ENCODE assay signal across 8 cellular contexts in the genomic region with DNA sequence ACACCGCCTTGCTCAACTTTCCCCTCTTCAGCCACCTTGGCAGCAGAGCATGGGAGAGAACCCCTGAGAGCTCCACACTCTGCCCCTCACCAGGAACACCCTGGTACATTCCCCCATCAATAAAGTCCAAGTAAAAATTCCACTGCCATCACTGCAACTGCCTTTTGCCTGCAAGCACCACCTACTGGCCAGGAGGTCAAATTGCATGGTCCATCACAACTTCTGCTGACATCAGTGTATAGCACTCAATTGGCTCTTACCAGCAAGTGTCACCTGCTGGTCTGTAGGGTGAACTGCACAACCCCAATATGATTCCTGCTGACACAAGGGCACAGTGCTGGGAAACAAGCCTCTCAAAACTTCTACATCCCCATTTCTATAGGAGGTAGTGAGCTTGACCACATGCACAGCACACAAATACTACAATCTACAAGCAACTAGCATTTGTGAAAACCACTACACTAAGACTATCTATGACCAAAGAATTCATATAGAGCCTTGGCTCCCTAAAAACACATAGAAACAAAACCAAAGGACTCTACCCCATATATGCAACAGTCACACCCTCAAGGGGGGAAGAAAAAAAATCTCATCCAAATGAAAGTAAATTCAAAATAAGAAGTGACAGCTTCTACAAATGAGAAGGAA.
DNase-seq lines count a peak whose midpoint lies in the region; ATAC-seq and TF ChIP-seq lines count a peak whose summit lies in the region.

No MANE protein-coding gene starts in this region.

- no peaks in the 10 kb centered on the region for H3K4me1 ChIP-seq in tibial artery

- intact Hi-C loops in tibial artery (cut with DNase I; ENCODE audit: low total_unique reads) = no loop called here

- POLR2A ChIA-PET in activated naive CD8-positive, alpha-beta T cell treated with anti-CD3 and anti-CD28 coated beads, Interleukin-2, amount 10 ng/mL, durations not matched to agents 7 days and 5 days (lab: Charles Lee) = interaction anchor here (0.8 kb wide), 1 partner anchor 278 kb away, joined by 3 read pairs; no protein-coding TSS in a partner anchor

- peak overlapping the region; percentile 18 for H3K27ac Mint-ChIP-seq in activated naive CD8-positive, alpha-beta T cell treated with anti-CD3 and anti-CD28 coated beads, Interleukin-2, amount 10 ng/mL, durations not matched to agents 7 days and 5 days

- H3K36me3 ChIP-seq in tibial artery = no peaks in the 10 kb centered on the region

- peaks cover 6% of the 10 kb centered on the region for H3K9me3 Mint-ChIP-seq in activated naive CD8-positive, alpha-beta T cell treated with anti-CD3 and anti-CD28 coated beads, Interleukin-2, amount 10 ng/mL, durations not matched to agents 7 days and 5 days

- ATAC-seq in GM21515 (IDR thresholded peaks at IDR 0.05; ENCODE audit: unreplicated experiment) (peak; percentile 45), HG02973 (IDR thresholded peaks at IDR 0.05; ENCODE audit: unreplicated experiment) (no peak), GM19351 (IDR thresholded peaks at IDR 0.05; ENCODE audit: unreplicated experiment) (no peak)
- ATAC-seq in activated naive CD8-positive, alpha-beta T cell treated with anti-CD3 and anti-CD28 coated beads, Interleukin-2, amount 10 ng/mL, durations not matched to agents 7 days and 5 days (ENCODE audit: low read depth) = peak; percentile 74

- peaks cover 29% of the 10 kb centered on the region for H3K4me1 Mint-ChIP-seq in activated naive CD8-positive, alpha-beta T cell treated with anti-CD3 and anti-CD28 coated beads, Interleukin-2, amount 10 ng/mL, durations not matched to agents 7 days and 5 days

- peaks cover 14% of the 10 kb centered on the region for H3K27me3 Mint-ChIP-seq in activated naive CD8-positive, alpha-beta T cell treated with anti-CD3 and anti-CD28 coated beads, Interleukin-2, amount 10 ng/mL, durations not matched to agents 7 days and 5 days

- no peak overlapping the region for H3K4me3 ChIP-seq in tibial artery

- no peaks in the 10 kb centered on the region for H3K27me3 ChIP-seq in tibial artery

- H3K4me3 Mint-ChIP-seq in activated naive CD8-positive, alpha-beta T cell treated with anti-CD3 and anti-CD28 coated beads, Interleukin-2, amount 10 ng/mL, durations not matched to agents 7 days and 5 days = no peak overlapping the region

- peak in 1 of 2 experiments; percentile 6 for TF ChIP-seq CTCF in tibial artery (IDR thresholded peaks at IDR 0.05)

- H3K27ac ChIP-seq in tibial artery = no peak overlapping the region

- DNase-seq in DMS53 (lab: John Stamatoyannopoulos, UW) (peak; percentile 85), NOMO-1 treated with DMSO at 0.1 percent for 48 hours (lab: John Stamatoyannopoulos, UW; ENCODE audit: unreplicated experiment) (peak; percentile 48), lung microvascular endothelial cell (ENCODE audit: low read depth in 2 of 2) (peak; percentile 40 to 41), tibial artery (no peak)
- no peak for DNase-seq in activated naive CD8-positive, alpha-beta T cell treated with anti-CD3 and anti-CD28 coated beads, Interleukin-2, amount 10 ng/mL, durations not matched to agents 7 days and 5 days

- peaks cover 19% of the 10 kb centered on the region for H3K36me3 Mint-ChIP-seq in activated naive CD8-positive, alpha-beta T cell treated with anti-CD3 and anti-CD28 coated beads, Interleukin-2, amount 10 ng/mL, durations not matched to agents 7 days and 5 days

- no peaks in the 10 kb centered on the region for H3K9me3 ChIP-seq in tibial artery

Comparison
In these comparisons a context has a peak if more than half of its experiments do, and no peak if none do; other contexts are left out.
1. DNase-seq: peak in DMS53 (single experiment), NOMO-1 treated with DMSO at 0.1 percent for 48 hours (single experiment) and lung microvascular endothelial cell (2 of 2); none in activated naive CD8-positive, alpha-beta T cell treated with anti-CD3 and anti-CD28 coated beads, Interleukin-2, amount 10 ng/mL, durations not matched to agents 7 days and 5 days (single experiment) and tibial artery (0 of 2).
2. ATAC-seq: peak in GM21515 (single experiment) and activated naive CD8-positive, alpha-beta T cell treated with anti-CD3 and anti-CD28 coated beads, Interleukin-2, amount 10 ng/mL, durations not matched to agents 7 days and 5 days (single experiment); none in HG02973 (single experiment) and GM19351 (single experiment).